ENCODE assay signal across 8 cellular contexts in the genomic region with DNA sequence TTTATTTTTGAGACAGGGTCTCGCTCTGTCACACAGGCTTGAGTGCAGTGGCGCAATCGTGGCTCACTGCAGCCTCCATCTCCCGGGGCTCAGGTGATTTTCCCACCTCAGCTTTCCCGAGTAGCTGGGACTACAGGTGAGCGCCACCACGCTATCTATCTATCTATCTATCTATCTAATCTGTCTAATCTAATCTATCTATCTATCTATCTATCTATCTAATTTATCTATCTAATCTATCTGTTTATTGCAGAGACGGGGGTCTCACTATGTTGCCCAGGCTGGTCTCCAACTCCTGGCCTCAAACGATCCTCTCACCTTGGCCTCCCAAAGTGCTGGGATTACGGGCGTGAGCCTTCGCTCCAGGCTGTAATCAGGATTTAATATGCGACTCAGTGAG. TPM values are rescaled to one million over a fixed set of nuclear protein-coding genes. Genes with fewer than 3 reads are reported as not detected.
DNase-seq lines count a peak whose midpoint lies in the region; ATAC-seq and TF ChIP-seq lines count a peak whose summit lies in the region.

No MANE protein-coding gene starts in this region.

- intact Hi-C loops in heart left ventricle (cut with DNase I) (loop anchor here in 7 of 10 donors (2.0 to 5.0 kb wide), 6 partner anchors 23 to 121 kb away; a partner anchor contains a TSS), Right ventricle myocardium superior (cut with DNase I) (no loop called here), MCF 10A (cut with micrococcal nuclease) (loop anchor here (2.0 to 10.0 kb wide), 3 partner anchors 59 to 307 kb away; a partner anchor contains a TSS), vagina (cut with DNase I) (no loop called here)

- H3K4me3 ChIP-seq in heart left ventricle: peak overlapping the region; percentile 60 to 95 (median 84)
- peak overlapping the region; percentile 80 for H3K4me3 ChIP-seq in mononuclear cell (ENCODE audit: low read length)
- H3K4me3 ChIP-seq in vagina: peak overlapping the region; percentile 89 to 91

- no peak for TF ChIP-seq CTCF in heart left ventricle (IDR thresholded peaks at IDR 0.05)
- TF ChIP-seq CTCF in MCF 10A (IDR thresholded peaks at IDR 0.05; ENCODE audit: unreplicated experiment): no peak
- no peak for TF ChIP-seq CTCF in vagina (IDR thresholded peaks at IDR 0.05)

- in situ Hi-C loops in ACHN (cut with HindIII; ENCODE audit: low pct_ligation_motif_present, low pct_unique_long_range_greater_than_20kb, low sequenced_read_pairs): no loop called here

- H3K27ac Mint-ChIP-seq in MCF 10A (ENCODE audit: low read depth, unreplicated experiment): peak overlapping the region; percentile 89

- TF ChIP-seq POLR2A in heart left ventricle (IDR thresholded peaks at IDR 0.05) (no peak), vagina (IDR thresholded peaks at IDR 0.05) (no peak)

- H3K4me1 Mint-ChIP-seq in MCF 10A (ENCODE audit: insufficient read depth, unreplicated experiment): peaks cover 9% of the 10 kb centered on the region

- DNase-seq in heart left ventricle: no peak
- DNase-seq in Right ventricle myocardium superior: no peak
- DNase-seq in MCF 10A (ENCODE audit: unreplicated experiment): no peak
- no peak for DNase-seq in vagina (ENCODE audit: extremely low spot score in 2 of 2)
- no peak for DNase-seq in ACHN
- DNase-seq in NCI-H2171 treated with DMSO at 0.1 percent for 48 hours (lab: John Stamatoyannopoulos, UW): no peak

- H3K27ac ChIP-seq in heart left ventricle (peak overlapping the region in 7 of 12 donors; percentile 82 to 97 (median 87)), vagina (peak overlapping the region; percentile 77)

- POLR2A ChIA-PET in MCF 10A (lab: Yijun Ruan, JAX): interaction anchor here (0.8 kb wide), 1 partner anchor 1024 kb away, joined by 4 read pairs; no protein-coding TSS in a partner anchor

- WGBS in heart left ventricle, 4 donors: 33 to 37% (median 36%) methylated on average over 13 of the region's 13 CpGs

- H3K36me3 Mint-ChIP-seq in MCF 10A (ENCODE audit: insufficient read depth, unreplicated experiment): peaks cover 25% of the 10 kb centered on the region

- H3K9me3 ChIP-seq in heart left ventricle: peaks cover 0 to 53% (median 11%) of the 10 kb centered on the region in 12 donors
- H3K9me3 ChIP-seq in mononuclear cell (ENCODE audit: low read depth, low read length): peaks cover 43% of the 10 kb centered on the region
- H3K9me3 ChIP-seq in vagina: peaks cover 15% of the 10 kb centered on the region

- peak overlapping the region; percentile 91 for H3K4me3 Mint-ChIP-seq in MCF 10A (ENCODE audit: unreplicated experiment)

- TSS peak; percentile 17 for BruUV-seq in MCF 10A (replicated peaks; lab: Mats Ljungman, UMichigan)

- peaks cover 8% of the 10 kb centered on the region for H3K9me3 Mint-ChIP-seq in MCF 10A (ENCODE audit: unreplicated experiment)

- CTCF ChIA-PET in MCF 10A (lab: Yijun Ruan, JAX): no interaction called here

- H3K4me1 ChIP-seq in heart left ventricle (peaks cover 0 to 13% (median 8%) of the 10 kb centered on the region in 12 donors), mononuclear cell (ENCODE audit: insufficient read depth, low read length) (peaks cover 15% of the 10 kb centered on the region), vagina (peaks cover 10% of the 10 kb centered on the region)

- ATAC-seq in heart left ventricle (no peak), Right ventricle myocardium superior (ENCODE audit: poor library complexity) (no peak), HG03439 (IDR thresholded peaks at IDR 0.05; ENCODE audit: unreplicated experiment) (no peak)

- H3K27me3 ChIP-seq in heart left ventricle (no peaks in the 10 kb centered on the region), mononuclear cell (ENCODE audit: insufficient read depth, low read length) (no peaks in the 10 kb centered on the region), vagina (no peaks in the 10 kb centered on the region)

- H3K27me3 Mint-ChIP-seq in MCF 10A (ENCODE audit: insufficient read depth, unreplicated experiment): no peaks in the 10 kb centered on the region

- peaks cover 0 to 36% (median 29%) of the 10 kb centered on the region in 9 donors for H3K36me3 ChIP-seq in heart left ventricle
- peaks cover 0 to 32% of the 10 kb centered on the region in 2 donors for H3K36me3 ChIP-seq in vagina

RNA-seq across cellular contexts. Expression of a gene that starts 0.6 kb away (rescaled TPM):
- 1 to 10 TPM; 3.1 to 6.8 (median 4.3) TPM for total RNA-seq in heart left ventricle
- polyA plus RNA-seq in heart left ventricle: 1 to 10 TPM; 2.4 to 5.7 TPM
- total RNA-seq in Right ventricle myocardium superior: 3.1 TPM
- total RNA-seq in MCF 10A (2022): 4.9 and 7.7 TPM in 2 replicates
- total RNA-seq in mononuclear cell: 0.84 TPM
- total RNA-seq in vagina: 4.2 TPM

RNA-seq across cellular contexts. Expression of a gene that starts 23.0 kb away (rescaled TPM):
- 10 to 100 TPM in 1 of 9 donors, 1 to 10 TPM in 8; 4.6 to 11.9 (median 8.6) TPM for total RNA-seq in heart left ventricle
- polyA plus RNA-seq in heart left ventricle: 1 to 10 TPM; 2.7 to 7.1 TPM
- total RNA-seq in Right ventricle myocardium superior: 6.4 TPM
- 9.5 and 14.5 TPM in 2 replicates for total RNA-seq in MCF 10A (2022)
- 18.3 TPM for total RNA-seq in mononuclear cell
- total RNA-seq in vagina: 13.5 TPM

RNA-seq across cellular contexts. Expression of a gene that starts 40.1 kb away (rescaled TPM):
- total RNA-seq in heart left ventricle (10 to 100 TPM in 1 of 9 donors, 1 to 10 TPM in 8; 6.2 to 12.8 (median 7.7) TPM), Right ventricle myocardium superior (6.5 TPM), MCF 10A (2022) (6.3 and 8.4 TPM in 2 replicates), mononuclear cell (8.6 TPM), vagina (14.2 TPM)
- 1 to 10 TPM; 8.3 to 9.2 TPM for polyA plus RNA-seq in heart left ventricle

RNA-seq across cellular contexts. Expression of a gene that starts 58.8 kb away (rescaled TPM):
- 10 to 100 TPM in 1 of 9 donors, 1 to 10 TPM in 8; 3.4 to 10.7 (median 7.6) TPM for total RNA-seq in heart left ventricle
- 1 to 10 TPM; 4.6 to 5.5 TPM for polyA plus RNA-seq in heart left ventricle
- total RNA-seq in Right ventricle myocardium superior: 7.6 TPM
- 7.0 and 8.9 TPM in 2 replicates for total RNA-seq in MCF 10A (2022)
- 34.5 TPM for total RNA-seq in mononuclear cell
- total RNA-seq in vagina: 8.6 TPM

Comparison
In these comparisons a context has a peak if more than half of its experiments do, and no peak if none do; other contexts are left out.
1. intact Hi-C loops: an anchor here in heart left ventricle (2.0 to 5.0 kb wide) and MCF 10A (2.0 to 10.0 kb wide); none called in Right ventricle myocardium superior and vagina.